1 cellular context compared by ENCODE assay signal in genomic region chr10:104327745-104328635, GRCh38.
TF ChIP-seq lines count a peak whose summit lies in the region.

No MANE protein-coding gene starts in this region.

TF ChIP-seq in HepG2, 621 proteins besides CTCF, POLR2A, EP300 and RAD21 (continued from another document):
- TF ChIP-seq HNF1A (IDR thresholded peaks at IDR 0.05; ENCODE audit: low read depth) (no peak), HNF1A (CRISPR knock-in tag; IDR thresholded peaks at IDR 0.05; ENCODE audit: borderline replicate concordance) (no peak), TEAD3 (CRISPR knock-in tag; optimal IDR thresholded peaks at IDR 0.05; ENCODE audit: borderline replicate concordance) (peak; percentile 49)
